ENCODE assay signal across 7 cellular contexts in the genomic region with DNA sequence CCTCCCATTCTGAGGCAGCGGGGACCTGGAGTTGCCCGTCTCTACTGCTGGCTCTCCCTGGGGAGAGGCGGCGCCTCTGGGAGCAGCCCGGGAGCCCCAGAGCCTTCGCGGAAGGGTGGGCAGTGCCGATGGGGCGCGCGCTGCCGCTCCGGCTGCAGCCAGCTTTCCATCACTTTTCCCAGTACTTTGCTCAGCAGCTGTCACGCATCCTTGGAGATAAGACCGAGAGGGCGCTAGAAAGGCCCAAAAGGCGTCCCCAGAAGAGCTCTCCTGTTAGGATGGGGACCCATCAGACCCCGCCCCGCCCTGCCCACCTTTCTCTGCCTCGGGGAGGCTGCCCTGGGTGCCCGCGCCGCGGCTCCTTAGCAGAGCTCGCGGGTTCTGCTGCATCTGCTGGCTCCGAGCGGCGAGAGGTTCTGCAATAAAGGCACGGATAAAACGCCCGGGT. TPM values are rescaled to one million over a fixed set of nuclear protein-coding genes. Genes with fewer than 3 reads are reported as not detected.
DNase-seq lines count a peak whose midpoint lies in the region; ATAC-seq and TF ChIP-seq lines count a peak whose summit lies in the region.

No MANE protein-coding gene starts in this region.

- H3K79me2 ChIP-seq in OCI-LY7 (ENCODE audit: insufficient read depth, low read depth, low read length) = no peaks in the 10 kb centered on the region

- DNase-seq in GM06990 (ENCODE audit: extremely low read depth, insufficient read length) = peak; percentile 9
- DNase-seq in LNCaP clone FGC (ENCODE audit: low read depth) = no peak
- DNase-seq in activated naive CD4-positive, alpha-beta T cell treated with anti-CD3 and anti-CD28 coated beads, Interleukin-2, amount 50 U/mL, for 72 hours (ENCODE audit: low spot score in 2 of 2) = peak in 1 of 2 donors; percentile 7
- no peak for DNase-seq in left ventricle myocardium inferior
- no peak for DNase-seq in progenitor cell of endocrine pancreas (ENCODE audit: low spot score, unreplicated experiment)
- DNase-seq in OCI-LY7 (ENCODE audit: low spot score) = no peak

- CTCF ChIA-PET in OCI-LY7 (lab: Charles Lee; ENCODE audit: unreplicated experiment) = no interaction called here

- H3K27me3 Mint-ChIP-seq in progenitor cell of endocrine pancreas = peaks cover 54% of the 10 kb centered on the region

- H3K4me1 ChIP-seq in left ventricle myocardium inferior = peaks cover 18% of the 10 kb centered on the region
- no peaks in the 10 kb centered on the region for H3K4me1 ChIP-seq in OCI-LY7 (ENCODE audit: insufficient read depth, low read length, poor library complexity, severe bottlenecking)

- intact Hi-C loops in left ventricle myocardium inferior (cut with micrococcal nuclease) (no loop called here), OCI-LY7 (cut with micrococcal nuclease; ENCODE audit: unreplicated experiment) (loop anchor here (5.0 kb wide), 1 partner anchor 686 kb away; no protein-coding TSS in a partner anchor)

- peaks cover 3% of the 10 kb centered on the region for H3K4me1 Mint-ChIP-seq in progenitor cell of endocrine pancreas (ENCODE audit: low read depth)

- peak; percentile 8 to 19 for ATAC-seq in activated naive CD4-positive, alpha-beta T cell treated with anti-CD3 and anti-CD28 coated beads, Interleukin-2, amount 50 U/mL, for 72 hours
- no peak for ATAC-seq in HG03108 (IDR thresholded peaks at IDR 0.05; ENCODE audit: unreplicated experiment)

- H3K27me3 ChIP-seq in GM06990 (replicated peaks; ENCODE audit: control insufficient read depth, insufficient read depth, low read length) (peaks cover 1% of the 10 kb centered on the region; the same call in 1 of the 2 replicates), left ventricle myocardium inferior (ENCODE audit: low read depth) (peaks cover 89% of the 10 kb centered on the region)

- H3K9me2 ChIP-seq in OCI-LY7 (ENCODE audit: insufficient read depth, low read length) = no peaks in the 10 kb centered on the region

- no peak overlapping the region for H3K27ac Mint-ChIP-seq in activated naive CD4-positive, alpha-beta T cell treated with anti-CD3 and anti-CD28 coated beads, Interleukin-2, amount 50 U/mL, for 72 hours
- no peak overlapping the region for H3K27ac Mint-ChIP-seq in progenitor cell of endocrine pancreas

- no peaks in the 10 kb centered on the region for H3K9me3 Mint-ChIP-seq in activated naive CD4-positive, alpha-beta T cell treated with anti-CD3 and anti-CD28 coated beads, Interleukin-2, amount 50 U/mL, for 72 hours
- H3K9me3 Mint-ChIP-seq in progenitor cell of endocrine pancreas (ENCODE audit: low read depth) = no peaks in the 10 kb centered on the region

- H3K36me3 ChIP-seq in GM06990 (ENCODE audit: control insufficient read depth, insufficient read depth, low read length) (no peaks in the 10 kb centered on the region), left ventricle myocardium inferior (no peaks in the 10 kb centered on the region), OCI-LY7 (ENCODE audit: insufficient read depth, low read length) (no peaks in the 10 kb centered on the region)

- peak overlapping the region; percentile 59 for H3K4me3 Mint-ChIP-seq in progenitor cell of endocrine pancreas (ENCODE audit: low read depth)

- TF ChIP-seq CTCF in GM06990 (IDR thresholded peaks at IDR 0.05; ENCODE audit: insufficient read depth, low read length, poor library complexity, severe bottlenecking) (no peak), LNCaP clone FGC (IDR thresholded peaks at IDR 0.05; ENCODE audit: control insufficient read depth, extremely low read depth, insufficient read depth) (no peak), left ventricle myocardium inferior (IDR thresholded peaks at IDR 0.05; ENCODE audit: borderline replicate concordance) (no peak), progenitor cell of endocrine pancreas (IDR thresholded peaks at IDR 0.05; ENCODE audit: unreplicated experiment) (no peak), OCI-LY7 (conservative IDR thresholded peaks at IDR 0.05; ENCODE audit: low read length) (no peak)

- H3K4me2 ChIP-seq in OCI-LY7 (ENCODE audit: low read length) = no peak overlapping the region

- POLR2A ChIA-PET in OCI-LY7 (lab: Charles Lee) = no interaction called here

- H3K9me3 ChIP-seq in left ventricle myocardium inferior (replicated peaks) (no peaks in the 10 kb centered on the region), OCI-LY7 (ENCODE audit: low read length) (no peaks in the 10 kb centered on the region)

- no peak overlapping the region for H2AFZ ChIP-seq in OCI-LY7 (ENCODE audit: low read length)

- no peaks in the 10 kb centered on the region for H4K20me1 ChIP-seq in OCI-LY7 (ENCODE audit: insufficient read depth, low read length)

- H3K4me3 ChIP-seq in GM06990 (replicated peaks; ENCODE audit: low read depth, low read length) (no peak overlapping the region; the same call in 1 of the 2 replicates), LNCaP clone FGC (ENCODE audit: low read depth, low read length) (peak overlapping the region; percentile 20; the same call in 1 of the 2 replicates), left ventricle myocardium inferior (peak overlapping the region; percentile 64), OCI-LY7 (ENCODE audit: low read depth, low read length, poor library complexity, severe bottlenecking) (no peak overlapping the region)

- H3K36me3 Mint-ChIP-seq in activated naive CD4-positive, alpha-beta T cell treated with anti-CD3 and anti-CD28 coated beads, Interleukin-2, amount 50 U/mL, for 72 hours = no peaks in the 10 kb centered on the region
- no peaks in the 10 kb centered on the region for H3K36me3 Mint-ChIP-seq in progenitor cell of endocrine pancreas (ENCODE audit: insufficient read depth)

- BruUV-seq in OCI-LY7 (replicated peaks; lab: Mats Ljungman, UMichigan) = no TSS peak

- H3K27ac ChIP-seq in left ventricle myocardium inferior (replicated peaks) (no peak overlapping the region), OCI-LY7 (ENCODE audit: low read depth, low read length, poor library complexity, severe bottlenecking) (no peak overlapping the region)

RNA-seq across cellular contexts. Expression of gene KCNH1, which starts 0.5 kb away (rescaled TPM):
- not detected for total RNA-seq in activated naive CD4-positive, alpha-beta T cell treated with anti-CD3 and anti-CD28 coated beads, Interleukin-2, amount 50 U/mL, for 72 hours
- total RNA-seq in left ventricle myocardium inferior = not detected
- 0.22 and 0.38 TPM in 2 replicates for total RNA-seq in progenitor cell of endocrine pancreas
- not detected in 2 replicates for total RNA-seq in OCI-LY7 (2014; rRNA removed; shearing (Covaris generic))
- not detected in 2 replicates for total RNA-seq in OCI-LY7 (2022)

Comparison
In these comparisons a context has a peak if more than half of its experiments do, and no peak if none do; other contexts are left out.
1. H3K4me3 ChIP-seq: peak in LNCaP clone FGC (single experiment) and left ventricle myocardium inferior (single experiment); none in GM06990 (single experiment) and OCI-LY7 (single experiment).